Comparison of ENCODE assay signal across 1 cellular context in the genomic region with DNA sequence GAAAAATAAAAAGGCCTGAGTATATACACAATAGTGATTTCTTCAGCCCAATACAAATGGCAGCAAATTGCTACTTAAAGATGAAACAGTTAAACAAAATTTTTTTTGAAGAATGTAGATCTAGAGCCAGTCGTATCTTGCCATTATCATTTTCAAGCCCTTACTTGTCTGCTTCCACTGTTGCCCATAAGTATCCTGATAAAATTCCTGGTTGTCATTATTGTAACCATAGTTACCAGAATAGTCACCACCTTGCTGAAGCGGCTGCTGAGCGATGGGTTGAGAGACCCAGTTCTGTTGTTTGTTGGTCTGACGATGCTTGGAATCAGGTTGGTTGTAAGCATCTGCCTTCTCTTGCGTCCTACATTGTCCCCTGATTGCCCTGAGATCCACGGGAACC.
TF ChIP-seq lines count a peak whose summit lies in the region.

No MANE protein-coding gene starts in this region.

TF ChIP-seq in K562, 482 proteins besides CTCF, POLR2A, EP300 and RAD21:
- TF ChIP-seq RFX1 (IDR thresholded peaks at IDR 0.05): peak; percentile 68
